Comparison of ENCODE assay signal across 8 cellular contexts in the genomic region with DNA sequence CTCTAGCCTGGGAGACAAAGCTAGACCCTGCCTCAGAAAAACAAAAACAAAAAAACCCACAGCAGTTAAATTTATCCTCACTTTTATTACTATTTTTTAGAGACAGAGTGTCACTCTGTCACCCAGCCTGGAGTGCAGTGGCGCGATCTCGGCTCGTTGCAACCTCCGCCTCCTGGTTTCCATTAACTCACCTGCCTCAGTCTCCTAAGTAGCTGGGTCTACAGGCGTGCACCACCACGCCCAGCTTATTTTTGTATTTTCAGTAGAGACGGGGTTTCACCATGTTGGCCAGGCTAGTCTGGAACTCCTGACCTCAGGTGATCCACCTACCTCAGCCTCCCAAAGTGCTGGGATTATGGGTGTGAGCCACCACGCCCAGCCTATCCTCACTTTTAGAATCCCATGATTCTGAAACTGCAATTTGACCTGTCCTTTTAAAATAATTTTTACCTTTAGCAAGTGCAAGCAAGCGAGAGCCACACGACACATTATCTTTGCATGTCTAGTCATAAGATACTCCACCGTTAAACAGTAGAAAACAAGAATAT. TPM values are rescaled to one million over a fixed set of nuclear protein-coding genes. Genes with fewer than 3 reads are reported as not detected.
DNase-seq lines count a peak whose midpoint lies in the region; ATAC-seq and TF ChIP-seq lines count a peak whose summit lies in the region.
"Not testable (repeated sequence)": the region's sequence is repeated elsewhere in the genome, so short reads cannot be mapped to it uniquely, and the experiment has no call there.

No MANE protein-coding gene starts in this region.

- POLR2A ChIA-PET in CD4-positive, alpha-beta memory T cell (lab: Charles Lee; ENCODE audit: partially characterized antibody): interaction anchor here (1.5 to 11.8 kb wide), 5 partner anchors 10 to 168 kb away, joined by 4 to 306 read pairs (median 85); a partner anchor contains a TSS
- POLR2A ChIA-PET in SK-N-SH (lab: Yijun Ruan, JAX): not testable (repeated sequence)

- H3K9ac ChIP-seq in HUES64 (ENCODE audit: low read depth, low read length): peak overlapping the region; percentile 97; the same call in 1 of the 2 replicates
- not testable (repeated sequence) for H3K9ac ChIP-seq in SK-N-SH

- H3K4me3 ChIP-seq in CD4-positive, alpha-beta memory T cell (ENCODE audit: low read length in 2 of 2): not testable (repeated sequence)
- peak overlapping the region; percentile 95 for H3K4me3 ChIP-seq in HUES64 (ENCODE audit: low read length)
- H3K4me3 ChIP-seq in SK-N-SH (ENCODE audit: low read depth in 2 of 2, low read length in 1 of 2): peak overlapping the region in 1 of 2 experiments; percentile 92; a peak in 2 of 4 replicates
- H3K4me3 ChIP-seq in coronary artery: peak overlapping the region; percentile 94

- TF ChIP-seq EP300 in SK-N-SH (IDR thresholded peaks at IDR 0.05; ENCODE audit: borderline replicate concordance in 1 of 2, low read depth in 1 of 2, low read length in 1 of 2): not testable (repeated sequence)

- H3K27ac Mint-ChIP-seq in CD4-positive, alpha-beta memory T cell: peak overlapping the region; percentile 92 to 99 (median 96)
- peak overlapping the region; percentile 94 for H3K27ac Mint-ChIP-seq in activated T-helper 1 cell treated with anti-CD3 and anti-CD28 coated beads, Interleukin-12 subunit alpha, Interleukin-12 subunit beta, Interleukin-2, Interleukin-4 antibody, amounts not matched to agents 30 ng/mL and 10 ng/mL and 1 ng/mL, durations not matched to agents 14 hours and 24 hours and 36 hours
- H3K27ac Mint-ChIP-seq in glutamatergic neuron (ENCODE audit: unreplicated experiment): peak overlapping the region; percentile 75
- H3K27ac Mint-ChIP-seq in nephron: peak overlapping the region; percentile 94 to 97 (median 94)
- H3K27ac Mint-ChIP-seq in stimulated activated naive CD8-positive, alpha-beta T cell treated with anti-CD3 and anti-CD28 coated beads, Interleukin-15, amount 100 ng/mL, for 72 hours: peak overlapping the region in 1 of 2 donors; percentile 92

- WGBS in HUES64: 97% methylated on average over 12 of the region's 12 CpGs
- 91% methylated on average over 12 of the region's 12 CpGs for WGBS in SK-N-SH (ENCODE audit: low lambda C conversion rate)

- not testable (repeated sequence) for H3K36me3 ChIP-seq in CD4-positive, alpha-beta memory T cell (ENCODE audit: insufficient read depth, low read length)
- peaks cover 20% of the 10 kb centered on the region for H3K36me3 ChIP-seq in HUES64 (ENCODE audit: insufficient read depth, low read length)
- peaks cover 3 to 10% of the 10 kb centered on the region in 2 experiments for H3K36me3 ChIP-seq in SK-N-SH (replicated peaks in 1 of 2; ENCODE audit: control insufficient read depth in 1 of 2, insufficient read depth in 2 of 2, low read length in 1 of 2)

- H3K79me2 ChIP-seq in SK-N-SH (ENCODE audit: insufficient read depth): peaks cover 87% of the 10 kb centered on the region

- TF ChIP-seq CTCF in SK-N-SH (IDR thresholded peaks at IDR 0.05); coronary artery (IDR thresholded peaks at IDR 0.05); glutamatergic neuron (IDR thresholded peaks at IDR 0.05; ENCODE audit: partially characterized antibody, unreplicated experiment); nephron (IDR thresholded peaks at IDR 0.05; ENCODE audit: unreplicated experiment in 3 of 3): not testable (repeated sequence)

- intact Hi-C loops in CD4-positive, alpha-beta memory T cell (cut with micrococcal nuclease): loop anchor here (10.0 kb wide), 1 partner anchor 752 kb away; a partner anchor contains a TSS
- intact Hi-C loops in activated T-helper 1 cell treated with anti-CD3 and anti-CD28 coated beads, Interleukin-12 subunit alpha, Interleukin-12 subunit beta, Interleukin-2, Interleukin-4 antibody, amounts not matched to agents 30 ng/mL and 10 ng/mL and 1 ng/mL, durations not matched to agents 14 hours and 24 hours and 36 hours (cut with micrococcal nuclease): loop anchor here (5.0 kb wide), 1 partner anchor 554 kb away; a partner anchor contains a TSS

- H2AFZ ChIP-seq in SK-N-SH (ENCODE audit: low read depth): not testable (repeated sequence)

- H3K4me1 Mint-ChIP-seq in CD4-positive, alpha-beta memory T cell: peaks cover 31 to 54% (median 43%) of the 10 kb centered on the region in 4 donors
- H3K4me1 Mint-ChIP-seq in activated T-helper 1 cell treated with anti-CD3 and anti-CD28 coated beads, Interleukin-12 subunit alpha, Interleukin-12 subunit beta, Interleukin-2, Interleukin-4 antibody, amounts not matched to agents 30 ng/mL and 10 ng/mL and 1 ng/mL, durations not matched to agents 14 hours and 24 hours and 36 hours (ENCODE audit: low read depth): peaks cover 47% of the 10 kb centered on the region
- H3K4me1 Mint-ChIP-seq in glutamatergic neuron (ENCODE audit: low read depth, unreplicated experiment) (peaks cover 22% of the 10 kb centered on the region), nephron (peaks cover 21% of the 10 kb centered on the region)
- H3K4me1 Mint-ChIP-seq in stimulated activated naive CD8-positive, alpha-beta T cell treated with anti-CD3 and anti-CD28 coated beads, Interleukin-15, amount 100 ng/mL, for 72 hours: peaks cover 49% of the 10 kb centered on the region

- not testable (repeated sequence) for H3K9me2 ChIP-seq in SK-N-SH

- H3K27ac ChIP-seq in CD4-positive, alpha-beta memory T cell (ENCODE audit: low read depth, low read length); HUES64 (ENCODE audit: low read depth, low read length); coronary artery: not testable (repeated sequence)
- H3K27ac ChIP-seq in SK-N-SH (ENCODE audit: low read depth in 2 of 2, low read length in 1 of 2): peak overlapping the region in 1 of 2 experiments; percentile 94; a peak in 1 of 4 replicates

- H3K9me3 Mint-ChIP-seq in CD4-positive, alpha-beta memory T cell; activated T-helper 1 cell treated with anti-CD3 and anti-CD28 coated beads, Interleukin-12 subunit alpha, Interleukin-12 subunit beta, Interleukin-2, Interleukin-4 antibody, amounts not matched to agents 30 ng/mL and 10 ng/mL and 1 ng/mL, durations not matched to agents 14 hours and 24 hours and 36 hours; nephron; stimulated activated naive CD8-positive, alpha-beta T cell treated with anti-CD3 and anti-CD28 coated beads, Interleukin-15, amount 100 ng/mL, for 72 hours: not testable (repeated sequence)
- H3K9me3 Mint-ChIP-seq in glutamatergic neuron (ENCODE audit: unreplicated experiment): peaks cover 14% of the 10 kb centered on the region

- H3K27me3 Mint-ChIP-seq in CD4-positive, alpha-beta memory T cell; activated T-helper 1 cell treated with anti-CD3 and anti-CD28 coated beads, Interleukin-12 subunit alpha, Interleukin-12 subunit beta, Interleukin-2, Interleukin-4 antibody, amounts not matched to agents 30 ng/mL and 10 ng/mL and 1 ng/mL, durations not matched to agents 14 hours and 24 hours and 36 hours (ENCODE audit: insufficient read depth); nephron (ENCODE audit: low read depth); stimulated activated naive CD8-positive, alpha-beta T cell treated with anti-CD3 and anti-CD28 coated beads, Interleukin-15, amount 100 ng/mL, for 72 hours: not testable (repeated sequence)
- peaks cover 10% of the 10 kb centered on the region for H3K27me3 Mint-ChIP-seq in glutamatergic neuron (ENCODE audit: unreplicated experiment)

- not testable (repeated sequence) for ATAC-seq in stimulated activated naive CD8-positive, alpha-beta T cell treated with anti-CD3 and anti-CD28 coated beads, Interleukin-15, amount 100 ng/mL, for 72 hours

- TF ChIP-seq RAD21 in SK-N-SH (IDR thresholded peaks at IDR 0.05; ENCODE audit: low read length): not testable (repeated sequence)

- H3K4me3 Mint-ChIP-seq in CD4-positive, alpha-beta memory T cell: peak overlapping the region; percentile 90 to 97 (median 94)
- peak overlapping the region; percentile 92 for H3K4me3 Mint-ChIP-seq in activated T-helper 1 cell treated with anti-CD3 and anti-CD28 coated beads, Interleukin-12 subunit alpha, Interleukin-12 subunit beta, Interleukin-2, Interleukin-4 antibody, amounts not matched to agents 30 ng/mL and 10 ng/mL and 1 ng/mL, durations not matched to agents 14 hours and 24 hours and 36 hours
- peak overlapping the region; percentile 96 for H3K4me3 Mint-ChIP-seq in glutamatergic neuron (ENCODE audit: unreplicated experiment)
- H3K4me3 Mint-ChIP-seq in nephron: peak overlapping the region; percentile 91 to 97 (median 92)
- peak overlapping the region; percentile 89 to 91 for H3K4me3 Mint-ChIP-seq in stimulated activated naive CD8-positive, alpha-beta T cell treated with anti-CD3 and anti-CD28 coated beads, Interleukin-15, amount 100 ng/mL, for 72 hours

- peaks cover 0 to 33% of the 10 kb centered on the region in 2 donors for H3K36me3 Mint-ChIP-seq in CD4-positive, alpha-beta memory T cell
- H3K36me3 Mint-ChIP-seq in activated T-helper 1 cell treated with anti-CD3 and anti-CD28 coated beads, Interleukin-12 subunit alpha, Interleukin-12 subunit beta, Interleukin-2, Interleukin-4 antibody, amounts not matched to agents 30 ng/mL and 10 ng/mL and 1 ng/mL, durations not matched to agents 14 hours and 24 hours and 36 hours (ENCODE audit: low read depth): peaks cover 22% of the 10 kb centered on the region
- not testable (repeated sequence) for H3K36me3 Mint-ChIP-seq in glutamatergic neuron (ENCODE audit: unreplicated experiment)
- peaks cover 16% of the 10 kb centered on the region for H3K36me3 Mint-ChIP-seq in nephron (ENCODE audit: low read depth)

- peaks cover 45% of the 10 kb centered on the region for H3K4me1 ChIP-seq in CD4-positive, alpha-beta memory T cell (ENCODE audit: insufficient read depth, low read length)
- H3K4me1 ChIP-seq in HUES64 (ENCODE audit: insufficient read depth, low read length) (peaks cover 13% of the 10 kb centered on the region), SK-N-SH (ENCODE audit: control insufficient read depth in 1 of 2, insufficient read depth in 2 of 2, low read depth in 1 of 2, low read length in 1 of 2) (peaks cover 5 to 14% of the 10 kb centered on the region in 2 experiments)

- CTCF ChIA-PET in CD4-positive, alpha-beta memory T cell (lab: Charles Lee; ENCODE audit: partially characterized antibody): interaction anchor here (1.4 to 6.7 kb wide), 4 partner anchors 10 to 43 kb away, joined by 3 to 75 read pairs (median 28); no protein-coding TSS in a partner anchor
- CTCF ChIA-PET in SK-N-SH (lab: Yijun Ruan, JAX): interaction anchor here (0.8 to 2.2 kb wide), 4 partner anchors 10 to 253 kb away, joined by 3 to 6 read pairs (median 4); no protein-coding TSS in a partner anchor

- H3K27me3 ChIP-seq in CD4-positive, alpha-beta memory T cell (ENCODE audit: insufficient read depth, low read length); HUES64 (ENCODE audit: insufficient read depth, low read length); SK-N-SH (ENCODE audit: insufficient read depth): not testable (repeated sequence)

- peak overlapping the region; percentile 93 for H3K4me2 ChIP-seq in SK-N-SH

- not testable (repeated sequence) for H3K9me3 ChIP-seq in CD4-positive, alpha-beta memory T cell (ENCODE audit: control insufficient read depth in 1 of 2, low read length in 2 of 2); HUES64 (ENCODE audit: insufficient read depth, low read depth, low read length); SK-N-SH

- not testable (repeated sequence) for H3F3A ChIP-seq in SK-N-SH (replicated peaks; ENCODE audit: insufficient read depth)

- DNase-seq in CD4-positive, alpha-beta memory T cell; SK-N-SH; activated T-helper 1 cell treated with anti-CD3 and anti-CD28 coated beads, Interleukin-12 subunit alpha, Interleukin-12 subunit beta, Interleukin-2, Interleukin-4 antibody, amounts not matched to agents 30 ng/mL and 10 ng/mL and 1 ng/mL, durations not matched to agents 14 hours and 24 hours and 36 hours (ENCODE audit: low spot score); coronary artery (ENCODE audit: low spot score); glutamatergic neuron; stimulated activated naive CD8-positive, alpha-beta T cell treated with anti-CD3 and anti-CD28 coated beads, Interleukin-15, amount 100 ng/mL, for 72 hours: not testable (repeated sequence)

- H4K20me1 ChIP-seq in SK-N-SH (ENCODE audit: insufficient read depth): peaks cover 48% of the 10 kb centered on the region

RNA-seq across cellular contexts. Expression of a gene that starts 2.6 kb away (rescaled TPM):
- 10 to 100 TPM; 85.5 to 90.3 TPM for total RNA-seq in CD4-positive, alpha-beta memory T cell
- polyA plus RNA-seq in CD4-positive, alpha-beta memory T cell: 10 to 100 TPM in 1 of 2 donors, 1 to 10 TPM in 1; 8.9 to 23.4 TPM
- 81.7 TPM for polyA plus RNA-seq in HUES64 (2013, experiment 1 of 2)
- polyA plus RNA-seq in HUES64 (2013, experiment 2 of 2): 72.6 TPM
- polyA plus RNA-seq in SK-N-SH (2012; rRNA removed): 18.1 and 18.6 TPM in 2 replicates
- 23.4 and 25.2 TPM in 2 replicates for polyA plus RNA-seq in SK-N-SH (2012; cell fraction: cytosol; rRNA removed)
- 32.0 and 38.8 TPM in 2 replicates for polyA plus RNA-seq in SK-N-SH (2012; cell fraction: nucleus; rRNA removed)
- 109 and 110 TPM in 2 replicates for total RNA-seq in activated T-helper 1 cell treated with anti-CD3 and anti-CD28 coated beads, Interleukin-12 subunit alpha, Interleukin-12 subunit beta, Interleukin-2, Interleukin-4 antibody, amounts not matched to agents 30 ng/mL and 10 ng/mL and 1 ng/mL, durations not matched to agents 14 hours and 24 hours and 36 hours
- total RNA-seq in glutamatergic neuron (ENCODE audit: unreplicated experiment): 60.6 TPM
